Comparison of ENCODE assay signal across 8 cellular contexts in the genomic region with DNA sequence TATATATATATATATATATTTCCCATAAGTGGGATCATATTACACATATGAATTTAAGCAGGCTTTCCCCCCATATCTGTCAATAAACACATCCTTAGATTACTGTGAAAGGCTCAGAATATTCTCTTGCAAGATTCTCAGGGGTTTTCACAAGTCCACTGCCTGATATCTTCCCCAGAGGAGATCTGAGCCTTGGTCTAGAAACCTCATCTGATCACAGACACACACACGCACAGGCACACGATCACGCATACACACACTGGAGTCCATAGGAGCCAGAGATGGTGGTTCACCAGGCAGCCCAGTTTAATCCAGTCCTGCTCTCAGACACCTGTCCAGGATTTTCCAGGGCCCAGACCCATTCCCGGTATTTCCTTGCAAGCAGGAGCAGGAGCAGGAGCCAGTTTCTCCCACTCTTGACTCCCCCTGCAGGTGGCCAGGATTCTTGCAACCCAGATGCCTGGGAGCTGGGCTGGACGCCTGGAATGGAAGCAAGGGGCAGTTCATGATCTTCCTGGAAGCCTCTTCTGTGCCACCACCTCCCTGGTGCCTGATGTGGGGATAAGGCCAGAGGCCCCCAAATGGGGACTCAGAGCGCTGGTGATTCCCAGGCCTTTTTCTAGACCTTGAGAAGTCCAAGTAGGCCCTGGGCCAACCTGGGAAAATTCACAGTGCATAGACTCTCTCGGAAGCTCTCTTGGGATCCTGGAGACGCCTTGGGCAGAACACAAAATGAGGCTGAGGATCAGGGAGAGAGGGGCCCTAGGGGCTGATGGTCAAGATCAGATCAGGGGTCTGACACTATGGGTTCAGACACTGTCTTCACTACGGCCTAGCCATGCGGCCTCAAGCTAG. TPM values are rescaled to one million over a fixed set of nuclear protein-coding genes. Genes with fewer than 3 reads are reported as not detected.
A peak's percentile ranks its signal among the peaks of the same experiment; 100 is the strongest.
DNase-seq lines count a peak whose midpoint lies in the region; ATAC-seq and TF ChIP-seq lines count a peak whose summit lies in the region.

No MANE protein-coding gene starts in this region.

- TF ChIP-seq CTCF in VCaP (conservative IDR thresholded peaks at IDR 0.05) (peak; percentile 95), gastroesophageal sphincter (IDR thresholded peaks at IDR 0.05) (peak in 3 of 4 experiments; percentile 60 to 83 (median 71))

- no peaks in the 10 kb centered on the region for H3K36me3 ChIP-seq in gastroesophageal sphincter

- no peak for TF ChIP-seq POLR2A in gastroesophageal sphincter (IDR thresholded peaks at IDR 0.05)

- peaks cover 0 to 5% (median 0%) of the 10 kb centered on the region in 3 donors for H3K4me1 ChIP-seq in gastroesophageal sphincter

- intact Hi-C loops in posterior cingulate gyrus (cut with DNase I): loop anchor here (5.0 kb wide), 1 partner anchor 493 kb away; no protein-coding TSS in a partner anchor

- no peak overlapping the region for H3K27ac ChIP-seq in VCaP
- H3K27ac ChIP-seq in gastroesophageal sphincter: no peak overlapping the region

- H3K4me3 ChIP-seq in gastroesophageal sphincter: no peak overlapping the region

- H3K27me3 ChIP-seq in gastroesophageal sphincter: no peaks in the 10 kb centered on the region

- no peaks in the 10 kb centered on the region for H3K9me3 ChIP-seq in gastroesophageal sphincter

- TF ChIP-seq EP300 in gastroesophageal sphincter (IDR thresholded peaks at IDR 0.05): no peak

- ATAC-seq in gastroesophageal sphincter (peak; percentile 67), HG02623 (IDR thresholded peaks at IDR 0.05; ENCODE audit: unreplicated experiment) (no peak)

- 0 to 90% methylated on average over 1 to 2 of the region's 10 CpGs for WGBS in gastroesophageal sphincter (ENCODE audit: low coverage in 1 of 2), 2 donors

- peak; percentile 21 for DNase-seq in stimulated activated CD4-positive, alpha-beta T cell treated with anti-CD3 and anti-CD28 coated beads, Interleukin-12 subunit alpha, Interleukin-12 subunit beta, amount 100 ng/mL, for 4 hours
- no peak for DNase-seq in stimulated activated CD4-positive, alpha-beta T cell treated with anti-CD3 and anti-CD28 coated beads, Interleukin-4, amount 100 ng/mL, for 1 hour
- peak; percentile 83 for DNase-seq in NCI-H2029 (lab: John Stamatoyannopoulos, UW)
- peak; percentile 36 to 94 (median 68) for DNase-seq in posterior cingulate gyrus
- DNase-seq in activated effector memory CD4-positive, alpha-beta T cell treated with anti-CD3 and anti-CD28 coated beads, Interleukin-2, amount 50 U/mL, for 16 hours: no peak

RNA-seq across cellular contexts. Expression of gene KRT78, which starts 16.5 kb away (rescaled TPM):
- 1 to 10 TPM in 3 of 4 donors, under 1 TPM in 1; 0.27 to 9.5 (median 1.5) TPM for total RNA-seq in gastroesophageal sphincter

RNA-seq across cellular contexts. Expression of gene KRT79, which starts 31.2 kb away (rescaled TPM):
- not detected for total RNA-seq in gastroesophageal sphincter

RNA-seq across cellular contexts. Expression of gene KRT8, which starts 39.6 kb away (rescaled TPM):
- total RNA-seq in gastroesophageal sphincter: 100 to 1,000 TPM in 3 of 4 donors, 10 to 100 TPM in 1; 72.0 to 565 (median 255) TPM

RNA-seq across cellular contexts. Expression of gene KRT4, which starts 51.4 kb away (rescaled TPM):
- total RNA-seq in gastroesophageal sphincter: 100 to 1,000 TPM in 1 of 4 donors, 10 to 100 TPM in 1, 1 to 10 TPM in 2; 3.5 to 227 (median 10.8) TPM

Comparison
In these comparisons a context has a peak if more than half of its experiments do, and no peak if none do; other contexts are left out.
1. DNase-seq: peak in stimulated activated CD4-positive, alpha-beta T cell treated with anti-CD3 and anti-CD28 coated beads, Interleukin-12 subunit alpha, Interleukin-12 subunit beta, amount 100 ng/mL, for 4 hours (single experiment), NCI-H2029 (single experiment) and posterior cingulate gyrus (10 of 10); none in stimulated activated CD4-positive, alpha-beta T cell treated with anti-CD3 and anti-CD28 coated beads, Interleukin-4, amount 100 ng/mL, for 1 hour (single experiment) and activated effector memory CD4-positive, alpha-beta T cell treated with anti-CD3 and anti-CD28 coated beads, Interleukin-2, amount 50 U/mL, for 16 hours (single experiment).